In genomic region chr11:70119502-70119901, GRCh38 we compare ENCODE assay signal across 25 cellular contexts. TPM values are rescaled to one million over a fixed set of nuclear protein-coding genes. Genes with fewer than 3 reads are reported as not detected.
DNase-seq lines count a peak whose midpoint lies in the region; ATAC-seq, FAIRE-seq and TF ChIP-seq lines count a peak whose summit lies in the region.
"Had no signal": no experiment of that assay in that cellular context is flagged by ENCODE, and none has a peak within 500 bp of the region (broad histone marks: within the 10 kb centered on the region; RNA-seq: fewer than 3 reads in every experiment).

No MANE protein-coding gene starts in this region.

- H3K9me2 ChIP-seq in neural cell (ENCODE audit: insufficient read depth, low read length), result no peaks in the 10 kb centered on the region

- FAIRE-seq in HepG2 (lab: Jason Lieb, UNC) (no peak), K562 (lab: Jason Lieb, UNC) (no peak)
- FAIRE-seq: A549, D721Med, GM12891, H54 had no signal

- no peaks in the 10 kb centered on the region for H3F3A ChIP-seq in neural cell (ENCODE audit: insufficient read depth, low read length, poor library complexity, severe bottlenecking)

- H3K27ac ChIP-seq in HepG2 (ENCODE audit: extremely low read length, insufficient read depth, low read length), result no peak overlapping the region
- no peak overlapping the region for H3K27ac ChIP-seq in right lobe of liver
- no peak overlapping the region for H3K27ac ChIP-seq in K562 (ENCODE audit: extremely low read depth, low read depth, low read length)
- no peak overlapping the region for H3K27ac ChIP-seq in neural cell (ENCODE audit: low read length)
- no peak overlapping the region for H3K27ac ChIP-seq in suprapubic skin
- H3K27ac ChIP-seq: A549; BLaER1 treated with 17β-estradiol and CSF1 and Interleukin-3, amounts not matched to agents 10 nM and 100 nM had no signal

- H3K4me3 ChIP-seq in HepG2 (replicated peaks in 1 of 3; ENCODE audit: insufficient read depth in 1 of 3, low read depth in 2 of 3, low read length in 3 of 3), result no peak overlapping the region
- H3K4me3 ChIP-seq in right lobe of liver, result no peak overlapping the region
- H3K4me3 ChIP-seq in K562, result no peak overlapping the region
- no peak overlapping the region for H3K4me3 ChIP-seq in neural cell (ENCODE audit: low read length)
- no peak overlapping the region for H3K4me3 ChIP-seq in suprapubic skin
- H3K4me3 ChIP-seq: A549; BLaER1 treated with 17β-estradiol and CSF1 and Interleukin-3, amounts not matched to agents 10 nM and 100 nM; GM23338; HAP-1 had no signal

- TF ChIP-seq CTCF in HepG2 (CRISPR knock-in tag; IDR thresholded peaks at IDR 0.05) (no peak), right lobe of liver (IDR thresholded peaks at IDR 0.05) (no peak), K562 (IDR thresholded peaks at IDR 0.05 in 2 of 3, conservative IDR thresholded peaks at IDR 0.05 in 1 of 3; ENCODE audit: insufficient read depth in 2 of 3, low read depth in 1 of 3, low read length in 3 of 3) (no peak), neural cell (IDR thresholded peaks at IDR 0.05; ENCODE audit: poor library complexity, severe bottlenecking) (no peak), suprapubic skin (IDR thresholded peaks at IDR 0.05) (no peak)

- no peaks in the 10 kb centered on the region for H4K20me1 ChIP-seq in HepG2 (ENCODE audit: insufficient read depth, low read length)
- H4K20me1 ChIP-seq in K562 (replicated peaks; ENCODE audit: control insufficient read depth, insufficient read depth, low read length), result 0 out of 2 replicates have a peak, but pooled peaks cover 3% of the 10 kb centered on the region
- no peaks in the 10 kb centered on the region for H4K20me1 ChIP-seq in neural cell (ENCODE audit: insufficient read depth)

- TF ChIP-seq POLR2A in HepG2 (IDR thresholded peaks at IDR 0.05; ENCODE audit: insufficient read depth in 1 of 2, low read depth in 2 of 2, low read length in 2 of 2) (no peak), right lobe of liver (IDR thresholded peaks at IDR 0.05) (no peak), K562 (conservative IDR thresholded peaks at IDR 0.05) (no peak), suprapubic skin (IDR thresholded peaks at IDR 0.05) (no peak)

- BruUV-seq in HepG2 (replicated peaks; lab: Mats Ljungman, UMichigan) (no TSS peak), K562 (replicated peaks; lab: Mats Ljungman, UMichigan) (no TSS peak)

- H3K9ac ChIP-seq in HepG2 (ENCODE audit: insufficient read depth, low read depth, low read length) (no peak overlapping the region), K562 (ENCODE audit: insufficient read depth in 1 of 2, low read depth in 2 of 2, low read length in 2 of 2) (no peak overlapping the region), neural cell (ENCODE audit: low read length) (no peak overlapping the region)
- H3K9ac ChIP-seq: BLaER1 treated with 17β-estradiol and CSF1 and Interleukin-3, amounts not matched to agents 10 nM and 100 nM had no signal

- no peak overlapping the region for H3K27ac Mint-ChIP-seq in stimulated activated naive B cell treated with anti-CD40 and anti-IgM and Interleukin-4, amounts not matched to agents 10 μg/mL and 1 μg/mL and 100 μg/mL, for 72 hours
- H3K27ac Mint-ChIP-seq: CD14-positive monocyte; CD4-positive, alpha-beta T cell; CD8-positive, alpha-beta memory T cell; GM23338 had no signal

- H3K4me2 ChIP-seq in HepG2 (ENCODE audit: low read depth, low read length) (no peak overlapping the region), K562 (ENCODE audit: insufficient read depth, low read length) (no peak overlapping the region), neural cell (ENCODE audit: low read length) (no peak overlapping the region)
- H3K4me2 ChIP-seq: A549; BLaER1 treated with 17β-estradiol and CSF1 and Interleukin-3, amounts not matched to agents 10 nM and 100 nM; GM23338 had no signal

- no peaks in the 10 kb centered on the region for H3K9me3 ChIP-seq in HepG2 (ENCODE audit: low read length)
- H3K9me3 ChIP-seq in right lobe of liver, result no peaks in the 10 kb centered on the region
- H3K9me3 ChIP-seq in K562 (replicated peaks; ENCODE audit: control insufficient read depth, insufficient read depth, low read depth, low read length), result no peaks in the 10 kb centered on the region
- H3K9me3 ChIP-seq in neural cell (ENCODE audit: low read length), result no peaks in the 10 kb centered on the region
- H3K9me3 ChIP-seq in suprapubic skin, result no peaks in the 10 kb centered on the region
- H3K9me3 ChIP-seq: A549; BLaER1 treated with 17β-estradiol and CSF1 and Interleukin-3, amounts not matched to agents 10 nM and 100 nM; HAP-1 had no signal

- H3K36me3 Mint-ChIP-seq in stimulated activated naive B cell treated with anti-CD40 and anti-IgM and Interleukin-4, amounts not matched to agents 10 μg/mL and 1 μg/mL and 100 μg/mL, for 72 hours, result peaks cover 0 to 1% of the 10 kb centered on the region in 2 donors
- H3K36me3 Mint-ChIP-seq: CD14-positive monocyte had no signal

- H3K27me3 Mint-ChIP-seq in stimulated activated naive B cell treated with anti-CD40 and anti-IgM and Interleukin-4, amounts not matched to agents 10 μg/mL and 1 μg/mL and 100 μg/mL, for 72 hours, result peaks cover 38 to 45% of the 10 kb centered on the region in 2 donors

- H3K4me1 ChIP-seq in HepG2 (ENCODE audit: insufficient read depth, low read length) (no peaks in the 10 kb centered on the region), right lobe of liver (no peaks in the 10 kb centered on the region), K562 (replicated peaks in 1 of 2; ENCODE audit: control insufficient read depth in 2 of 2, insufficient read depth in 2 of 2, low read length in 2 of 2) (peaks cover 0 to 5% of the 10 kb centered on the region in 2 experiments; a peak in 2 of 5 replicates), suprapubic skin (peaks cover 18% of the 10 kb centered on the region)
- H3K4me1 ChIP-seq: A549, HAP-1 had no signal

- POLR2A ChIA-PET in HepG2 (lab: Yijun Ruan, JAX), result no interaction called here
- POLR2A ChIA-PET in K562 (lab: Yijun Ruan, JAX), result no interaction called here

- no peaks in the 10 kb centered on the region for H3K4me1 Mint-ChIP-seq in stimulated activated naive B cell treated with anti-CD40 and anti-IgM and Interleukin-4, amounts not matched to agents 10 μg/mL and 1 μg/mL and 100 μg/mL, for 72 hours
- H3K4me1 Mint-ChIP-seq: CD14-positive monocyte; CD8-positive, alpha-beta memory T cell had no signal

- H3K9me1 ChIP-seq in K562 (ENCODE audit: control insufficient read depth, insufficient read depth, low read length), result no peaks in the 10 kb centered on the region

- H2AFZ ChIP-seq in HepG2 (ENCODE audit: low read length), result no peak overlapping the region
- no peak overlapping the region for H2AFZ ChIP-seq in K562 (ENCODE audit: low read depth, low read length)
- H2AFZ ChIP-seq in neural cell (ENCODE audit: low read depth, low read length), result no peak overlapping the region
- H2AFZ ChIP-seq: GM23338 had no signal

- peaks cover 18 to 22% of the 10 kb centered on the region in 2 donors for H3K9me3 Mint-ChIP-seq in stimulated activated naive B cell treated with anti-CD40 and anti-IgM and Interleukin-4, amounts not matched to agents 10 μg/mL and 1 μg/mL and 100 μg/mL, for 72 hours
- H3K9me3 Mint-ChIP-seq: CD4-positive, alpha-beta T cell had no signal

- no peaks in the 10 kb centered on the region for H3K79me2 ChIP-seq in HepG2 (ENCODE audit: insufficient read depth, low read length)
- no peaks in the 10 kb centered on the region for H3K79me2 ChIP-seq in K562 (ENCODE audit: control insufficient read depth, insufficient read depth, low read length)
- H3K79me2 ChIP-seq in neural cell (replicated peaks; ENCODE audit: insufficient read depth, low read length), result no peaks in the 10 kb centered on the region

- TF ChIP-seq RAD21 in HepG2 (CRISPR knock-in tag; IDR thresholded peaks at IDR 0.05), result no peak
- TF ChIP-seq RAD21 in K562 (CRISPR knock-in tag; conservative IDR thresholded peaks at IDR 0.05 in 1 of 2, IDR thresholded peaks at IDR 0.05 in 1 of 2), result no peak
- no peak for TF ChIP-seq RAD21 in neural cell (conservative IDR thresholded peaks at IDR 0.05)

- intact Hi-C loops in HepG2 (cut with micrococcal nuclease; ENCODE audit: unreplicated experiment), result no loop called here
- intact Hi-C loops in right lobe of liver (cut with DNase I), result no loop called here
- intact Hi-C loops in K562 (cut with micrococcal nuclease), result no loop called here

- ATAC-seq in HepG2, result no peak
- ATAC-seq in right lobe of liver, result no peak
- ATAC-seq in K562, result no peak
- no peak for ATAC-seq in stimulated activated naive B cell treated with anti-CD40 and anti-IgM and Interleukin-4, amounts not matched to agents 10 μg/mL and 1 μg/mL and 100 μg/mL, for 72 hours (replicated peaks)
- no peak for ATAC-seq in GM21825 (IDR thresholded peaks at IDR 0.05; ENCODE audit: unreplicated experiment)
- ATAC-seq: A549, GM23338 had no signal

- no peak for TF ChIP-seq EP300 in HepG2 (IDR thresholded peaks at IDR 0.05; ENCODE audit: low read depth in 2 of 2, low read length in 2 of 2)
- no peak for TF ChIP-seq EP300 in HepG2 (CRISPR knock-in tag; IDR thresholded peaks at IDR 0.05; ENCODE audit: borderline replicate concordance)
- no peak for TF ChIP-seq EP300 in K562 (IDR thresholded peaks at IDR 0.05; ENCODE audit: low read length)
- TF ChIP-seq EP300 in neural cell (conservative IDR thresholded peaks at IDR 0.05; ENCODE audit: poor library complexity, severe bottlenecking), result peak; percentile 50
- no peak for TF ChIP-seq EP300 in suprapubic skin (IDR thresholded peaks at IDR 0.05)

- in situ Hi-C loops in HepG2 (cut with HindIII; ENCODE audit: extremely low pct_ligation_motif_present, low pct_unique_long_range_greater_than_20kb), result no loop called here
- in situ Hi-C loops in K562 (cut with MboI), result no loop called here

- CTCF ChIA-PET in HepG2 (lab: Yijun Ruan, JAX; ENCODE audit: low intra/inter-chr PET ratio, low total read pairs) (no interaction called here), K562 (lab: Yijun Ruan, JAX; ENCODE audit: low intra/inter-chr PET ratio) (no interaction called here)

- WGBS in HepG2 (ENCODE audit: low lambda C conversion rate), result 4% methylated on average over 2 of the region's 2 CpGs
- 100% methylated on average over 2 of the region's 2 CpGs for WGBS in right lobe of liver (ENCODE audit: insufficient coverage, low coverage, low lambda C conversion rate, missing lambda C conversion rate)
- WGBS in K562 (ENCODE audit: insufficient coverage, low coverage, missing lambda C conversion rate), result 25% methylated on average over 1 of the region's 2 CpGs
- WGBS in suprapubic skin, result 96% methylated on average over 2 of the region's 2 CpGs

- H3K27me3 ChIP-seq in HepG2 (ENCODE audit: control insufficient read depth in 1 of 2, insufficient read depth in 2 of 2, low read length in 2 of 2) (peaks cover 0 to 27% of the 10 kb centered on the region in 2 experiments; a peak in 3 of 5 replicates), right lobe of liver (no peaks in the 10 kb centered on the region), K562 (ENCODE audit: control insufficient read depth in 2 of 2, insufficient read depth in 2 of 2, low read length in 2 of 2) (peaks cover 10 to 22% of the 10 kb centered on the region in 2 experiments), neural cell (ENCODE audit: insufficient read depth, low read depth, low read length) (no peaks in the 10 kb centered on the region), suprapubic skin (no peaks in the 10 kb centered on the region)
- H3K27me3 ChIP-seq: BE2C had no signal

- H3K36me3 ChIP-seq in HepG2 (replicated peaks in 1 of 2; ENCODE audit: control insufficient read depth in 1 of 2, insufficient read depth in 2 of 2, low read length in 2 of 2) (no peaks in the 10 kb centered on the region), right lobe of liver (peaks cover 0 to 12% (median 2%) of the 10 kb centered on the region in 4 donors), K562 (ENCODE audit: control insufficient read depth, insufficient read depth, low read length) (no peaks in the 10 kb centered on the region), neural cell (ENCODE audit: insufficient read depth, low read length) (no peaks in the 10 kb centered on the region), suprapubic skin (no peaks in the 10 kb centered on the region)
- H3K36me3 ChIP-seq: BE2C; BLaER1 treated with 17β-estradiol and CSF1 and Interleukin-3, amounts not matched to agents 10 nM and 100 nM; HAP-1 had no signal

- no peak overlapping the region for H3K4me3 Mint-ChIP-seq in stimulated activated naive B cell treated with anti-CD40 and anti-IgM and Interleukin-4, amounts not matched to agents 10 μg/mL and 1 μg/mL and 100 μg/mL, for 72 hours
- H3K4me3 Mint-ChIP-seq: CD14-positive monocyte; CD4-positive, alpha-beta T cell; CD8-positive, alpha-beta memory T cell; GM23338 had no signal

- DNase-seq in HepG2 (ENCODE audit: low spot score), result no peak
- no peak for DNase-seq in right lobe of liver
- DNase-seq in K562 (ENCODE audit: extremely low read depth in 1 of 4, low spot score in 3 of 4), result no peak
- no peak for DNase-seq in suprapubic skin (ENCODE audit: low spot score in 2 of 2)
- no peak for DNase-seq in stimulated activated naive B cell treated with anti-CD40 and anti-IgM and Interleukin-4, amounts not matched to agents 10 μg/mL and 1 μg/mL and 100 μg/mL, for 72 hours
- DNase-seq: 8988T; ACHN; AML-193; BE2C; CD4-positive, alpha-beta T cell; CD8-positive, alpha-beta memory T cell; DMS 273 treated with DMSO at 0.1 percent for 48 hours; DMS79; EL; GDM1 had no signal

RNA-seq across cellular contexts. Expression of gene ANO1, which starts 41.4 kb away (rescaled TPM):
- total RNA-seq in HepG2 (2016; rRNA removed; fragmentation: Illumina TruSeq; extraction: Trizol) (not detected in 2 replicates), right lobe of liver (100 to 1,000 TPM in 3 of 6 experiments, 10 to 100 TPM in 3; 32.1 to 292 (median 78.0) TPM), K562 (2014; rRNA removed) (not detected in 2 replicates), K562 (2014; rRNA removed; fragmentation: Illumina TruSeq; extraction: Trizol) (not detected in 2 replicates), K562 (2015; rRNA removed; fragmentation: Illumina TruSeq; extraction: Trizol) (not detected in 2 replicates), K562 (2021) (0.13 TPM in 1 of 2 replicates, not detected in the other), suprapubic skin (100 to 1,000 TPM in 3 of 4 donors, 10 to 100 TPM in 1; 87.7 to 133 (median 108) TPM)
- not detected in 2 replicates for total RNA-seq in HepG2 (2016; cell fraction: cytosol; rRNA removed; fragmentation: Illumina TruSeq; extraction: Trizol; ENCODE audit: low read depth)
- total RNA-seq in HepG2 (2016; cell fraction: insoluble cytoplasmic fraction; rRNA removed; fragmentation: Illumina TruSeq; extraction: Trizol), result not detected in 2 replicates
- not detected in 2 replicates for total RNA-seq in HepG2 (2016; cell fraction: membrane; rRNA removed; fragmentation: Illumina TruSeq; extraction: Trizol)
- not detected in 2 replicates for total RNA-seq in HepG2 (2016; cell fraction: nucleus; rRNA removed; fragmentation: Illumina TruSeq; extraction: Trizol)
- polyA plus RNA-seq in HepG2 (2011; rRNA removed) (not detected in 2 replicates), K562 (2011; rRNA removed) (0.39 TPM in 1 of 2 replicates, not detected in the other), K562 (2014; fragmentation: Illumina TruSeq; extraction: Trizol) (0.22 TPM in 1 of 2 replicates, not detected in the other), K562 (2014; fragmentation: Nextera tagmentation; extraction: Ambion mirVana) (not detected), K562 (2014; rRNA removed) (not detected in 2 replicates), neural cell (not detected in 2 replicates)
- not detected in 2 replicates for polyA plus RNA-seq in HepG2 (2011; cell fraction: cytosol; rRNA removed)
- not detected in 2 replicates for polyA plus RNA-seq in HepG2 (2011; cell fraction: nucleus; rRNA removed)
- not detected in 2 replicates for polyA plus RNA-seq in HepG2 (2012)
- polyA plus RNA-seq in HepG2 (2016; cell fraction: cytosol; fragmentation: Illumina TruSeq; extraction: Trizol; ENCODE audit: low read depth), result not detected in 2 replicates
- not detected in 2 replicates for polyA plus RNA-seq in HepG2 (2016; cell fraction: insoluble cytoplasmic fraction; fragmentation: Illumina TruSeq; extraction: Trizol; ENCODE audit: low read depth)
- not detected in 2 replicates for polyA plus RNA-seq in HepG2 (2016; cell fraction: membrane; fragmentation: Illumina TruSeq; extraction: Trizol; ENCODE audit: low read depth)
- polyA plus RNA-seq in HepG2 (2016; cell fraction: nucleus; fragmentation: Illumina TruSeq; extraction: Trizol; ENCODE audit: insufficient read depth, low read depth), result not detected in 2 replicates
- 0.14 TPM in 1 of 2 replicates, not detected in the other for polyA minus RNA-seq in HepG2 (2011; rRNA and poly(A)+ RNA removed; ENCODE audit: low replicate concordance)
- not detected in 2 replicates for polyA minus RNA-seq in HepG2 (2011; cell fraction: cytosol; rRNA and poly(A)+ RNA removed)
- not detected in 2 replicates for polyA minus RNA-seq in HepG2 (2011; cell fraction: nucleus; rRNA and poly(A)+ RNA removed)
- 0.21 TPM in 1 of 2 replicates, not detected in the other for total RNA-seq in K562 (2011; cell fraction: chromatin; rRNA removed; ENCODE audit: low replicate concordance)
- total RNA-seq in K562 (2011; cell fraction: nucleolus; rRNA removed), result 0.33 and 0.39 TPM in 2 replicates
- total RNA-seq in K562 (2011; cell fraction: nucleoplasm; rRNA removed), result not detected in 2 replicates
- polyA plus RNA-seq in K562 (2011; cell fraction: cytosol; rRNA removed), result 0.01 and 0.10 TPM in 2 replicates
- 0.16 and 0.38 TPM in 2 replicates for polyA plus RNA-seq in K562 (2011; cell fraction: nucleus; rRNA removed)
- polyA plus RNA-seq in K562 (2012), result 0.04 TPM in 1 of 2 replicates, not detected in the other
- 0.12 TPM in 1 of 2 replicates, not detected in the other for polyA minus RNA-seq in K562 (2011; rRNA and poly(A)+ RNA removed)
- polyA minus RNA-seq in K562 (2011; cell fraction: cytosol; rRNA and poly(A)+ RNA removed), result not detected in 2 replicates
- polyA minus RNA-seq in K562 (2011; cell fraction: nucleus; rRNA and poly(A)+ RNA removed), result 0.11 and 0.27 TPM in 2 replicates
- polyA minus RNA-seq in neural cell, result 0.73 TPM in 1 of 2 replicates, not detected in the other
- total RNA-seq: CD4-positive, alpha-beta T cell; CD8-positive, alpha-beta memory T cell had no signal
- polyA plus RNA-seq: CD14-positive monocyte; CD8-positive, alpha-beta memory T cell had no signal

Comparison
In these comparisons a context has a peak if more than half of its experiments do, and no peak if none do; other contexts are left out.
1. RNA of gene ANO1, which starts 41.4 kb away (total RNA-seq): 87.7 to 133 TPM in suprapubic skin and 32.1 to 292 TPM in right lobe of liver; 0.13 to 0.39 TPM in K562 and not detected in HepG2; every median in the first group is over 10 times any median in the second.
2. Of the 241 proteins assayed by ChIP-seq in both HepG2 and K562: peak only in HepG2: FOXK2; only in K562: ARHGAP35, EHMT2, HDAC2, KDM1A, MEIS2 and ZNF24; in both: none; in neither: 232; mixed calls (peak in some experiments, not most) for 2.